In the genomic region with DNA sequence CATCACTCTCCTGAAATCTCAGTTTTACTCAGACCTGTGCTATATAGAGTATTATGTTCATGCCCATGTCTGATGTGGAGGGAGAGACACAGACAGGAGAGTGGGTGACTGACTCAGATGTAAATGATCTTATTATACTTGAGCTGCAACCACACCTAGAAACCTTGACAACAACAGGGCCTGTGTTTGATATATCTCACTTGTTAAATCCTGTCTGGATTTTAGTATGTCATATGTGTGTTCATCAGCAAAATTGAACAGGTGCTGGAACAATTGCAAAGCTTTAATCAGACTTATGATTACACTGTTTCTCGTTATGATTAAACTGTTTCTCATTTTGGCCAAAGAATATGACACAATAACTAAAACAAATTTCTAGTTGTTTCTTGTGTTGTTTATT, we compare ENCODE assay signal across 9 cellular contexts. TPM values are rescaled to one million over a fixed set of nuclear protein-coding genes. Genes with fewer than 3 reads are reported as not detected.
A peak's percentile ranks its signal among the peaks of the same experiment; 100 is the strongest.
DNase-seq lines count a peak whose midpoint lies in the region; ATAC-seq, FAIRE-seq and TF ChIP-seq lines count a peak whose summit lies in the region.
"Had no signal": no experiment of that assay in that cellular context is flagged by ENCODE, and none has a peak within 500 bp of the region (broad histone marks: within the 10 kb centered on the region; RNA-seq: fewer than 3 reads in every experiment).

No MANE protein-coding gene starts in this region.

- 78% methylated on average over 1 of the region's 1 CpG for WGBS in A549 (ENCODE audit: missing lambda C conversion rate)
- whole genome bisulfite sequencing in tibial nerve, 2 donors: 36 to 37% methylated on average over 1 of the region's 1 CpG

- H3K4me1 ChIP-seq in A549 (peaks cover 63% of the 10 kb centered on the region), tibial nerve (peaks cover 0 to 44% (median 3%) of the 10 kb centered on the region in 4 donors)

- no peaks in the 10 kb centered on the region for H3K9me3 ChIP-seq in A549
- no peaks in the 10 kb centered on the region for H3K9me3 ChIP-seq in tibial nerve
- H3K9me3 ChIP-seq: upper lobe of left lung had no signal

- CTCF ChIA-PET in A549 (lab: Yijun Ruan, JAX): interaction anchor here (2.2 kb wide), 1 partner anchor 38 kb away, joined by 8 read pairs; the partner anchor contains the start of gene DIP2B

- peak overlapping the region; percentile 46 for H3K4me2 ChIP-seq in A549

- no peak overlapping the region for H3K4me3 ChIP-seq in A549
- no peak overlapping the region for H3K4me3 ChIP-seq in tibial nerve
- H3K4me3 ChIP-seq: upper lobe of left lung had no signal

- POLR2A ChIA-PET in A549 (lab: Yijun Ruan, JAX): no interaction called here

- no peaks in the 10 kb centered on the region for H3K27me3 ChIP-seq in tibial nerve
- H3K27me3 ChIP-seq: upper lobe of left lung had no signal

- FAIRE-seq in A549 (lab: Jason Lieb, UNC): no peak

- H3K27ac ChIP-seq in A549: peak overlapping the region; percentile 19 to 59; a peak in 4 of 6 replicates
- H3K27ac ChIP-seq in tibial nerve: peak overlapping the region in 1 of 4 donors; percentile 26

- TF ChIP-seq POLR2A in A549 (IDR thresholded peaks at IDR 0.05; ENCODE audit: low read length) (no peak), tibial nerve (IDR thresholded peaks at IDR 0.05) (no peak)

- ATAC-seq in A549 (peak; percentile 87 to 93), HG03159 (IDR thresholded peaks at IDR 0.05; ENCODE audit: unreplicated experiment) (no peak)

- in situ Hi-C loops in GM13977 (cut with MboI; ENCODE audit: low pct_unique_long_range_greater_than_20kb, low sequenced_read_pairs, unreplicated experiment) (no loop called here), G401 (cut with HindIII; ENCODE audit: low sequenced_read_pairs) (no loop called here)

- TF ChIP-seq RAD21 in A549 (conservative IDR thresholded peaks at IDR 0.05 in 1 of 2, IDR thresholded peaks at IDR 0.05 in 1 of 2): no peak

- H3K36me3 ChIP-seq in tibial nerve: peaks cover 0 to 8% (median 0%) of the 10 kb centered on the region in 3 donors
- H3K36me3 ChIP-seq: upper lobe of left lung had no signal

- peak; percentile 28 to 77 for DNase-seq in A549 (ENCODE audit: low read depth in 1 of 2, low spot score in 1 of 2)
- peak; percentile 42 for DNase-seq in GM13977 (ENCODE audit: low spot score)
- peak; percentile 86 for DNase-seq in SW480 (ENCODE audit: low spot score)
- DNase-seq in fibroblast of peridontal ligament (ENCODE audit: extremely low read depth): peak; percentile 18
- DNase-seq in tibial nerve (ENCODE audit: low spot score in 2 of 2): no peak
- DNase-seq in iPS-NIHi11 (ENCODE audit: low spot score): no peak
- no peak for DNase-seq in G401 (ENCODE audit: low spot score)

- TF ChIP-seq EP300 in A549 (IDR thresholded peaks at IDR 0.05) (no peak), tibial nerve (IDR thresholded peaks at IDR 0.05) (no peak)

- TF ChIP-seq CTCF in A549 (IDR thresholded peaks at IDR 0.05) (no peak), GM13977 (IDR thresholded peaks at IDR 0.05; ENCODE audit: extremely low read depth, insufficient read depth, missing control alignments) (no peak), tibial nerve (IDR thresholded peaks at IDR 0.05) (no peak)

TF ChIP-seq in A549, 52 proteins besides CTCF, POLR2A, EP300 and RAD21:
- no peak for TF ChIP-seq RCOR1 (IDR thresholded peaks at IDR 0.05; ENCODE audit: low read depth, low read length)
- TF ChIP-seq RARB (CRISPR knock-in tag; IDR thresholded peaks at IDR 0.05): no peak
- no peak for TF ChIP-seq ZFP36 (IDR thresholded peaks at IDR 0.05; ENCODE audit: borderline replicate concordance, partially characterized antibody)
- peak; percentile 92 for TF ChIP-seq MAFK (IDR thresholded peaks at IDR 0.05; ENCODE audit: partially characterized antibody)
- TF ChIP-seq HOXB13 (CRISPR knock-in tag; IDR thresholded peaks at IDR 0.05; ENCODE audit: low read depth): no peak
- TF ChIP-seq EHF (CRISPR knock-in tag; IDR thresholded peaks at IDR 0.05): no peak
- no peak for TF ChIP-seq ZNF302 (CRISPR knock-in tag; IDR thresholded peaks at IDR 0.05)
- no peak for TF ChIP-seq FOSL2 (IDR thresholded peaks at IDR 0.05)
- TF ChIP-seq FOSL2 (CRISPR knock-in tag; IDR thresholded peaks at IDR 0.05): peak; percentile 48
- TF ChIP-seq, protein P1, sequence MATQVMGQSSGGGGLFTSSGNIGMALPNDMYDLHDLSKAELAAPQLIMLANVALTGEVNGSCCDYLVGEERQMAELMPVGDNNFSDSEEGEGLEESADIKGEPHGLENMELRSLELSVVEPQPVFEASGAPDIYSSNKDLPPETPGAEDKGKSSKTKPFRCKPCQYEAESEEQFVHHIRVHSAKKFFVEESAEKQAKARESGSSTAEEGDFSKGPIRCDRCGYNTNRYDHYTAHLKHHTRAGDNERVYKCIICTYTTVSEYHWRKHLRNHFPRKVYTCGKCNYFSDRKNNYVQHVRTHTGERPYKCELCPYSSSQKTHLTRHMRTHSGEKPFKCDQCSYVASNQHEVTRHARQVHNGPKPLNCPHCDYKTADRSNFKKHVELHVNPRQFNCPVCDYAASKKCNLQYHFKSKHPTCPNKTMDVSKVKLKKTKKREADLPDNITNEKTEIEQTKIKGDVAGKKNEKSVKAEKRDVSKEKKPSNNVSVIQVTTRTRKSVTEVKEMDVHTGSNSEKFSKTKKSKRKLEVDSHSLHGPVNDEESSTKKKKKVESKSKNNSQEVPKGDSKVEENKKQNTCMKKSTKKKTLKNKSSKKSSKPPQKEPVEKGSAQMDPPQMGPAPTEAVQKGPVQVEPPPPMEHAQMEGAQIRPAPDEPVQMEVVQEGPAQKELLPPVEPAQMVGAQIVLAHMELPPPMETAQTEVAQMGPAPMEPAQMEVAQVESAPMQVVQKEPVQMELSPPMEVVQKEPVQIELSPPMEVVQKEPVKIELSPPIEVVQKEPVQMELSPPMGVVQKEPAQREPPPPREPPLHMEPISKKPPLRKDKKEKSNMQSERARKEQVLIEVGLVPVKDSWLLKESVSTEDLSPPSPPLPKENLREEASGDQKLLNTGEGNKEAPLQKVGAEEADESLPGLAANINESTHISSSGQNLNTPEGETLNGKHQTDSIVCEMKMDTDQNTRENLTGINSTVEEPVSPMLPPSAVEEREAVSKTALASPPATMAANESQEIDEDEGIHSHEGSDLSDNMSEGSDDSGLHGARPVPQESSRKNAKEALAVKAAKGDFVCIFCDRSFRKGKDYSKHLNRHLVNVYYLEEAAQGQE (IDR thresholded peaks at IDR 0.05): no peak

RNA-seq across cellular contexts. Expression of gene DIP2B, which starts 37.7 kb away (rescaled TPM):
- polyA plus RNA-seq in A549 (2011; rRNA removed): 29.3 and 32.8 TPM in 2 replicates
- 10.6 and 13.3 TPM in 2 replicates for polyA plus RNA-seq in A549 (2012; cell fraction: cytosol; rRNA removed)
- 13.1 and 18.6 TPM in 2 replicates for polyA plus RNA-seq in A549 (2012; cell fraction: nucleus; rRNA removed)
- 16.2 to 16.9 TPM (median 16.4 TPM) in 3 replicates for polyA plus RNA-seq in A549 (2017; fragmentation: RNase III; extraction: RNeasy Plus Mini Kit Qiagen cat#74134 plus additional on column Dnase treatment)
- polyA minus RNA-seq in A549 (2011; rRNA and poly(A)+ RNA removed): 71.4 and 73.4 TPM in 2 replicates
- 10 to 100 TPM; 38.6 to 59.0 (median 44.8) TPM for total RNA-seq in tibial nerve
- total RNA-seq in G401 (2014; rRNA removed; shearing (Covaris generic)): 4.7 and 10.2 TPM in 2 replicates

Comparison
In these comparisons a context has a peak if more than half of its experiments do, and no peak if none do; other contexts are left out.
1. DNase-seq: peak in A549 (2 of 2), GM13977 (single experiment), SW480 (single experiment) and fibroblast of peridontal ligament (single experiment); none in tibial nerve (0 of 2), iPS-NIHi11 (single experiment) and G401 (single experiment).